9 cellular contexts compared by ENCODE assay signal in the genomic region with DNA sequence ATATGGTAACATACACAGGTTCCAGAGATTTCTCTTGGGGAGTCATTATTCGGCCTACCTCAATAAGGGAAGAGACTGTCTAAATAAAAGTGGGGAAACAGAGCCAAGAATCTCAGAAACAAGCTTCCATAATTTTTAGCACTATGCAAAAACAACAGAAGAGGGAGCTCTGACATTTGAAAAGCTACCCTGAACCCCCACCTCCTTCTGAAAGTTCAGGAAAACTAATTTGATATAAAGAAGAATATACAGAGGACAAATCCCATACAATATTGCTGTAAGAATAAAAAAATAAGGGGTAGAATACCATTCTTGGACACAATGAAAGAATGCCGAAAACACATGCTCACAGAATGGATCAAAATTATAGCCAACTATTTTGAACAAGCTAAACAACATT. TPM values are rescaled to one million over a fixed set of nuclear protein-coding genes. Genes with fewer than 3 reads are reported as not detected.
A peak's percentile ranks its signal among the peaks of the same experiment; 100 is the strongest.
DNase-seq lines count a peak whose midpoint lies in the region; ATAC-seq, FAIRE-seq and TF ChIP-seq lines count a peak whose summit lies in the region.
"Had no signal": no experiment of that assay in that cellular context is flagged by ENCODE, and none has a peak within 500 bp of the region (broad histone marks: within the 10 kb centered on the region; RNA-seq: fewer than 3 reads in every experiment).

No MANE protein-coding gene starts in this region.

- no peak overlapping the region for H3K4me2 ChIP-seq in DOHH2 (ENCODE audit: low read length)

- no peak for FAIRE-seq in HTR-8/SVneo (lab: Jason Lieb, UNC)

- no peak overlapping the region for H3K4me3 Mint-ChIP-seq in activated naive CD4-positive, alpha-beta T cell treated with anti-CD3 and anti-CD28 coated beads, Interleukin-2, amount 10 ng/mL, durations not matched to agents 7 days and 5 days
- H3K4me3 Mint-ChIP-seq: natural killer cell had no signal

- no peaks in the 10 kb centered on the region for H3K79me2 ChIP-seq in DOHH2 (ENCODE audit: control insufficient read depth, low read length)

- TF ChIP-seq CTCF in DOHH2 (IDR thresholded peaks at IDR 0.05; ENCODE audit: low read depth, low read length, poor library complexity, severe bottlenecking) (peak; percentile 59), liver (IDR thresholded peaks at IDR 0.05; ENCODE audit: low read depth, low read length, missing input control) (peak; percentile 27)

- H3K4me1 ChIP-seq in DOHH2 (ENCODE audit: control insufficient read depth, low read length): peaks cover 9% of the 10 kb centered on the region
- peaks cover 18% of the 10 kb centered on the region for H3K4me1 ChIP-seq in adipocyte (ENCODE audit: control insufficient read depth, insufficient read depth, low read length)
- H3K4me1 ChIP-seq in liver (ENCODE audit: control insufficient read depth in 4 of 4, insufficient read depth in 4 of 4, low read length in 3 of 4): no peaks in the 10 kb centered on the region

- H3K27ac ChIP-seq in DOHH2 (ENCODE audit: low read depth, low read length) (no peak overlapping the region), liver (ENCODE audit: low read depth in 1 of 2, low read length in 2 of 2) (no peak overlapping the region)

- no peaks in the 10 kb centered on the region for H3K9me2 ChIP-seq in DOHH2 (replicated peaks; ENCODE audit: control insufficient read depth, low read length)

- H3K27me3 Mint-ChIP-seq in activated naive CD4-positive, alpha-beta T cell treated with anti-CD3 and anti-CD28 coated beads, Interleukin-2, amount 10 ng/mL, durations not matched to agents 7 days and 5 days: no peaks in the 10 kb centered on the region

- no peaks in the 10 kb centered on the region for H3K27me3 ChIP-seq in DOHH2 (ENCODE audit: control insufficient read depth, low read length)
- peaks cover 15% of the 10 kb centered on the region for H3K27me3 ChIP-seq in adipocyte (replicated peaks; ENCODE audit: control insufficient read depth, insufficient read depth, low read length)
- H3K27me3 ChIP-seq in liver (ENCODE audit: control insufficient read depth in 4 of 4, insufficient read depth in 4 of 4, low read length in 3 of 4): no peaks in the 10 kb centered on the region

- H3K36me3 Mint-ChIP-seq in activated naive CD4-positive, alpha-beta T cell treated with anti-CD3 and anti-CD28 coated beads, Interleukin-2, amount 10 ng/mL, durations not matched to agents 7 days and 5 days: no peaks in the 10 kb centered on the region
- H3K36me3 Mint-ChIP-seq: natural killer cell had no signal

- ATAC-seq in GM19035 (IDR thresholded peaks at IDR 0.05; ENCODE audit: unreplicated experiment): no peak
- ATAC-seq in HG02759 (IDR thresholded peaks at IDR 0.05; ENCODE audit: unreplicated experiment): no peak
- ATAC-seq: natural killer cell had no signal

- H3F3A ChIP-seq in DOHH2 (ENCODE audit: control insufficient read depth, insufficient read depth): no peaks in the 10 kb centered on the region

- H3K27ac Mint-ChIP-seq in activated naive CD4-positive, alpha-beta T cell treated with anti-CD3 and anti-CD28 coated beads, Interleukin-2, amount 10 ng/mL, durations not matched to agents 7 days and 5 days: no peak overlapping the region
- H3K27ac Mint-ChIP-seq: natural killer cell had no signal

- WGBS in liver: 45% methylated on average over 2 of the region's 2 CpGs

- H4K20me1 ChIP-seq in DOHH2 (ENCODE audit: control insufficient read depth, insufficient read depth, low read depth, low read length): no peaks in the 10 kb centered on the region

- H3K36me3 ChIP-seq in DOHH2 (ENCODE audit: control insufficient read depth, low read length) (no peaks in the 10 kb centered on the region), adipocyte (ENCODE audit: control insufficient read depth, insufficient read depth, low read length, severe bottlenecking) (no peaks in the 10 kb centered on the region), liver (ENCODE audit: control insufficient read depth in 4 of 4, insufficient read depth in 3 of 4, low read depth in 1 of 4, low read length in 3 of 4) (no peaks in the 10 kb centered on the region)

- CTCF ChIA-PET in activated naive CD4-positive, alpha-beta T cell treated with anti-CD3 and anti-CD28 coated beads, Interleukin-2, amount 10 ng/mL, durations not matched to agents 7 days and 5 days (lab: Charles Lee): interaction anchor here (0.6 to 1.2 kb wide), 4 partner anchors 21 to 649 kb away, joined by 3 to 6 read pairs (median 6); no protein-coding TSS in a partner anchor

- peak; percentile 18 for DNase-seq in HTR-8/SVneo (ENCODE audit: insufficient read length, low spot score)
- peak; percentile 67 for DNase-seq in adipocyte (ENCODE audit: low read depth)
- DNase-seq in DMS79 treated with DMSO at 0.1 percent for 48 hours (lab: John Stamatoyannopoulos, UW): no peak
- no peak for DNase-seq in activated naive CD4-positive, alpha-beta T cell treated with anti-CD3 and anti-CD28 coated beads, Interleukin-2, amount 10 ng/mL, durations not matched to agents 7 days and 5 days
- DNase-seq: natural killer cell had no signal

- H3K9ac ChIP-seq in adipocyte (ENCODE audit: low read length): peak overlapping the region; percentile 29
- H3K9ac ChIP-seq in liver (ENCODE audit: low read depth in 1 of 2, low read length in 2 of 2): no peak overlapping the region

- peaks cover 16% of the 10 kb centered on the region for H3K4me1 Mint-ChIP-seq in activated naive CD4-positive, alpha-beta T cell treated with anti-CD3 and anti-CD28 coated beads, Interleukin-2, amount 10 ng/mL, durations not matched to agents 7 days and 5 days

- TF ChIP-seq RAD21 in liver (IDR thresholded peaks at IDR 0.05): peak; percentile 66 to 74

- no peak overlapping the region for H3K4me3 ChIP-seq in DOHH2 (ENCODE audit: low read length)
- H3K4me3 ChIP-seq in adipocyte (ENCODE audit: low read length): no peak overlapping the region
- no peak overlapping the region for H3K4me3 ChIP-seq in liver (ENCODE audit: low read depth in 1 of 3, low read length in 3 of 3)

- H3K9me3 ChIP-seq in DOHH2 (ENCODE audit: control insufficient read depth, insufficient read depth, low read length): no peaks in the 10 kb centered on the region
- peaks cover 12% of the 10 kb centered on the region for H3K9me3 ChIP-seq in adipocyte (ENCODE audit: control insufficient read depth, low read length)
- H3K9me3 ChIP-seq in liver (ENCODE audit: control insufficient read depth in 4 of 4, low read length in 3 of 4): peaks cover 0 to 3% (median 0%) of the 10 kb centered on the region in 4 donors

- no peaks in the 10 kb centered on the region for H3K9me3 Mint-ChIP-seq in activated naive CD4-positive, alpha-beta T cell treated with anti-CD3 and anti-CD28 coated beads, Interleukin-2, amount 10 ng/mL, durations not matched to agents 7 days and 5 days
- H3K9me3 Mint-ChIP-seq: natural killer cell had no signal

TF ChIP-seq in liver, 16 proteins besides CTCF, POLR2A, EP300 and RAD21:
- TF ChIP-seq NR2F2 (IDR thresholded peaks at IDR 0.05): no peak
- no peak for TF ChIP-seq FOXA2 (IDR thresholded peaks at IDR 0.05)
- TF ChIP-seq HNF4G (IDR thresholded peaks at IDR 0.05): no peak
- TF ChIP-seq TAF1 (conservative IDR thresholded peaks at IDR 0.05): no peak
- TF ChIP-seq, protein P1, sequence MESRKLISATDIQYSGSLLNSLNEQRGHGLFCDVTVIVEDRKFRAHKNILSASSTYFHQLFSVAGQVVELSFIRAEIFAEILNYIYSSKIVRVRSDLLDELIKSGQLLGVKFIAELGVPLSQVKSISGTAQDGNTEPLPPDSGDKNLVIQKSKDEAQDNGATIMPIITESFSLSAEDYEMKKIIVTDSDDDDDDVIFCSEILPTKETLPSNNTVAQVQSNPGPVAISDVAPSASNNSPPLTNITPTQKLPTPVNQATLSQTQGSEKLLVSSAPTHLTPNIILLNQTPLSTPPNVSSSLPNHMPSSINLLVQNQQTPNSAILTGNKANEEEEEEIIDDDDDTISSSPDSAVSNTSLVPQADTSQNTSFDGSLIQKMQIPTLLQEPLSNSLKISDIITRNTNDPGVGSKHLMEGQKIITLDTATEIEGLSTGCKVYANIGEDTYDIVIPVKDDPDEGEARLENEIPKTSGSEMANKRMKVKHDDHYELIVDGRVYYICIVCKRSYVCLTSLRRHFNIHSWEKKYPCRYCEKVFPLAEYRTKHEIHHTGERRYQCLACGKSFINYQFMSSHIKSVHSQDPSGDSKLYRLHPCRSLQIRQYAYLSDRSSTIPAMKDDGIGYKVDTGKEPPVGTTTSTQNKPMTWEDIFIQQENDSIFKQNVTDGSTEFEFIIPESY (IDR thresholded peaks at IDR 0.05): no peak
- TF ChIP-seq HNF4A (conservative IDR thresholded peaks at IDR 0.05): no peak
- no peak for TF ChIP-seq EGR1 (IDR thresholded peaks at IDR 0.05; ENCODE audit: low read depth in 2 of 2)
- no peak for TF ChIP-seq JUND (IDR thresholded peaks at IDR 0.05)
- TF ChIP-seq FOXA1 (IDR thresholded peaks at IDR 0.05): no peak
- no peak for TF ChIP-seq SP1 (IDR thresholded peaks at IDR 0.05)
- TF ChIP-seq YY1 (IDR thresholded peaks at IDR 0.05): no peak
- TF ChIP-seq, protein P2, sequence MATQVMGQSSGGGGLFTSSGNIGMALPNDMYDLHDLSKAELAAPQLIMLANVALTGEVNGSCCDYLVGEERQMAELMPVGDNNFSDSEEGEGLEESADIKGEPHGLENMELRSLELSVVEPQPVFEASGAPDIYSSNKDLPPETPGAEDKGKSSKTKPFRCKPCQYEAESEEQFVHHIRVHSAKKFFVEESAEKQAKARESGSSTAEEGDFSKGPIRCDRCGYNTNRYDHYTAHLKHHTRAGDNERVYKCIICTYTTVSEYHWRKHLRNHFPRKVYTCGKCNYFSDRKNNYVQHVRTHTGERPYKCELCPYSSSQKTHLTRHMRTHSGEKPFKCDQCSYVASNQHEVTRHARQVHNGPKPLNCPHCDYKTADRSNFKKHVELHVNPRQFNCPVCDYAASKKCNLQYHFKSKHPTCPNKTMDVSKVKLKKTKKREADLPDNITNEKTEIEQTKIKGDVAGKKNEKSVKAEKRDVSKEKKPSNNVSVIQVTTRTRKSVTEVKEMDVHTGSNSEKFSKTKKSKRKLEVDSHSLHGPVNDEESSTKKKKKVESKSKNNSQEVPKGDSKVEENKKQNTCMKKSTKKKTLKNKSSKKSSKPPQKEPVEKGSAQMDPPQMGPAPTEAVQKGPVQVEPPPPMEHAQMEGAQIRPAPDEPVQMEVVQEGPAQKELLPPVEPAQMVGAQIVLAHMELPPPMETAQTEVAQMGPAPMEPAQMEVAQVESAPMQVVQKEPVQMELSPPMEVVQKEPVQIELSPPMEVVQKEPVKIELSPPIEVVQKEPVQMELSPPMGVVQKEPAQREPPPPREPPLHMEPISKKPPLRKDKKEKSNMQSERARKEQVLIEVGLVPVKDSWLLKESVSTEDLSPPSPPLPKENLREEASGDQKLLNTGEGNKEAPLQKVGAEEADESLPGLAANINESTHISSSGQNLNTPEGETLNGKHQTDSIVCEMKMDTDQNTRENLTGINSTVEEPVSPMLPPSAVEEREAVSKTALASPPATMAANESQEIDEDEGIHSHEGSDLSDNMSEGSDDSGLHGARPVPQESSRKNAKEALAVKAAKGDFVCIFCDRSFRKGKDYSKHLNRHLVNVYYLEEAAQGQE (IDR thresholded peaks at IDR 0.05): no peak
- TF ChIP-seq GABPA (IDR thresholded peaks at IDR 0.05 in 1 of 2, conservative IDR thresholded peaks at IDR 0.05 in 1 of 2): no peak

RNA-seq across cellular contexts. Expression of gene ZNF41, which starts 14.3 kb away (rescaled TPM):
- total RNA-seq in liver: 1 to 10 TPM; 2.9 to 5.0 TPM
- 1 to 10 TPM; 1.9 to 2.2 TPM for polyA plus RNA-seq in liver

Comparison
In these comparisons a context has a peak if more than half of its experiments do, and no peak if none do; other contexts are left out.
1. DNase-seq: peak in HTR-8/SVneo (single experiment) and adipocyte (single experiment); none in DMS79 treated with DMSO at 0.1 percent for 48 hours (single experiment) and activated naive CD4-positive, alpha-beta T cell treated with anti-CD3 and anti-CD28 coated beads, Interleukin-2, amount 10 ng/mL, durations not matched to agents 7 days and 5 days (single experiment).